ENCODE assay signal across 9 cellular contexts in the genomic region with DNA sequence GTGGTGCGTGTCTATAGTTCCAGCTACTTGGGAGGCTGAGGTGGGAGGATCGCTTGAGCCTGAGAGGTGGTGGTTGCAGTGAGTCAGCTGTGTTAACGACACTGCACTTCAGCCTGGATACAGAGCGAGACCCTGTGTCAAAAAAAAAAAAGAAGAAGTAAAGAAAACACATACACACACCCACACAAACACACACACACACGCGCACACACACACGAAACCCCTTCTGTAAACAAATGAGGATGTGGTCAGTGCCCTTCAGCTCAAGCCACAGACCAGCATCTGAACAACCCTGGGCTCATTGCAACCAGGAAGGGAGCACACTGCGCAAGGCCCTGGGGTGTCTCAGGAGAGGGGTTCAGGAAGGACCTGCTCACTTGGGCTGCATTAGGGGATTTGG. TPM values are rescaled to one million over a fixed set of nuclear protein-coding genes. Genes with fewer than 3 reads are reported as not detected.
DNase-seq lines count a peak whose midpoint lies in the region; ATAC-seq and TF ChIP-seq lines count a peak whose summit lies in the region.
"Had no signal": no experiment of that assay in that cellular context is flagged by ENCODE, and none has a peak within 500 bp of the region (broad histone marks: within the 10 kb centered on the region; RNA-seq: fewer than 3 reads in every experiment).

No MANE protein-coding gene starts in this region.

- POLR2A ChIA-PET in activated naive CD8-positive, alpha-beta T cell treated with anti-CD3 and anti-CD28 coated beads, Interleukin-2, amount 10 ng/mL, durations not matched to agents 7 days and 5 days (lab: Charles Lee): interaction anchor here (0.5 kb wide), 1 partner anchor 18 kb away, joined by 3 read pairs; no protein-coding TSS in a partner anchor

- H3K4me1 ChIP-seq in BE2C: peaks cover 8% of the 10 kb centered on the region

- H3K9me3 ChIP-seq in BE2C (no peaks in the 10 kb centered on the region), MG63 (no peaks in the 10 kb centered on the region)

- no peak for TF ChIP-seq CTCF in BE2C (IDR thresholded peaks at IDR 0.05; ENCODE audit: low read depth, low read length)

- H3K4me1 Mint-ChIP-seq in activated naive CD8-positive, alpha-beta T cell treated with anti-CD3 and anti-CD28 coated beads, Interleukin-2, amount 10 ng/mL, durations not matched to agents 7 days and 5 days: peaks cover 26% of the 10 kb centered on the region
- peaks cover 14% of the 10 kb centered on the region for H3K4me1 Mint-ChIP-seq in activated naive CD8-positive, alpha-beta T cell treated with anti-CD3 and anti-CD28 coated beads, Interleukin-2, amount 50 U/mL, for 24 hours
- H3K4me1 Mint-ChIP-seq in stimulated activated memory B cell treated with anti-CD40 and anti-IgM and Interleukin-4, amounts not matched to agents 10 μg/mL and 1 μg/mL and 100 μg/mL, for 72 hours: peaks cover 43% of the 10 kb centered on the region

- H3K27ac Mint-ChIP-seq in activated naive CD8-positive, alpha-beta T cell treated with anti-CD3 and anti-CD28 coated beads, Interleukin-2, amount 10 ng/mL, durations not matched to agents 7 days and 5 days: no peak overlapping the region
- H3K27ac Mint-ChIP-seq in activated naive CD8-positive, alpha-beta T cell treated with anti-CD3 and anti-CD28 coated beads, Interleukin-2, amount 50 U/mL, for 24 hours: no peak overlapping the region
- peak overlapping the region; percentile 21 for H3K27ac Mint-ChIP-seq in stimulated activated memory B cell treated with anti-CD40 and anti-IgM and Interleukin-4, amounts not matched to agents 10 μg/mL and 1 μg/mL and 100 μg/mL, for 72 hours

- H3K9me3 Mint-ChIP-seq in activated naive CD8-positive, alpha-beta T cell treated with anti-CD3 and anti-CD28 coated beads, Interleukin-2, amount 10 ng/mL, durations not matched to agents 7 days and 5 days: no peaks in the 10 kb centered on the region
- no peaks in the 10 kb centered on the region for H3K9me3 Mint-ChIP-seq in activated naive CD8-positive, alpha-beta T cell treated with anti-CD3 and anti-CD28 coated beads, Interleukin-2, amount 50 U/mL, for 24 hours
- no peaks in the 10 kb centered on the region for H3K9me3 Mint-ChIP-seq in stimulated activated memory B cell treated with anti-CD40 and anti-IgM and Interleukin-4, amounts not matched to agents 10 μg/mL and 1 μg/mL and 100 μg/mL, for 72 hours

- H3K27me3 ChIP-seq in BE2C: no peaks in the 10 kb centered on the region
- H3K27me3 ChIP-seq in MG63: no peaks in the 10 kb centered on the region

- no peak for DNase-seq in activated naive CD8-positive, alpha-beta T cell treated with anti-CD3 and anti-CD28 coated beads, Interleukin-2, amount 10 ng/mL, durations not matched to agents 7 days and 5 days
- DNase-seq in activated naive CD8-positive, alpha-beta T cell treated with anti-CD3 and anti-CD28 coated beads, Interleukin-2, amount 50 U/mL, for 24 hours: no peak
- peak; percentile 72 for DNase-seq in SIG-M5 treated with dmso at 0.1 percent for 504 hours (lab: John Stamatoyannopoulos, UW; ENCODE audit: unreplicated experiment)
- DNase-seq in BE2C: no peak
- DNase-seq in MG63: no peak
- DNase-seq in effector CD4-positive, alpha-beta T cell: no peak

- H3K4me3 Mint-ChIP-seq in activated naive CD8-positive, alpha-beta T cell treated with anti-CD3 and anti-CD28 coated beads, Interleukin-2, amount 10 ng/mL, durations not matched to agents 7 days and 5 days: peak overlapping the region; percentile 41
- H3K4me3 Mint-ChIP-seq in activated naive CD8-positive, alpha-beta T cell treated with anti-CD3 and anti-CD28 coated beads, Interleukin-2, amount 50 U/mL, for 24 hours: no peak overlapping the region
- H3K4me3 Mint-ChIP-seq in stimulated activated memory B cell treated with anti-CD40 and anti-IgM and Interleukin-4, amounts not matched to agents 10 μg/mL and 1 μg/mL and 100 μg/mL, for 72 hours: peak overlapping the region; percentile 61

- no peak overlapping the region for H3K4me3 ChIP-seq in BE2C (ENCODE audit: low read depth, low read length)
- no peak overlapping the region for H3K4me3 ChIP-seq in MG63
- H3K4me3 ChIP-seq: K562 had no signal

- no peaks in the 10 kb centered on the region for H3K36me3 Mint-ChIP-seq in activated naive CD8-positive, alpha-beta T cell treated with anti-CD3 and anti-CD28 coated beads, Interleukin-2, amount 10 ng/mL, durations not matched to agents 7 days and 5 days
- no peaks in the 10 kb centered on the region for H3K36me3 Mint-ChIP-seq in activated naive CD8-positive, alpha-beta T cell treated with anti-CD3 and anti-CD28 coated beads, Interleukin-2, amount 50 U/mL, for 24 hours (ENCODE audit: low read depth)
- H3K36me3 Mint-ChIP-seq in stimulated activated memory B cell treated with anti-CD40 and anti-IgM and Interleukin-4, amounts not matched to agents 10 μg/mL and 1 μg/mL and 100 μg/mL, for 72 hours: no peaks in the 10 kb centered on the region

- H3K27me3 Mint-ChIP-seq in activated naive CD8-positive, alpha-beta T cell treated with anti-CD3 and anti-CD28 coated beads, Interleukin-2, amount 10 ng/mL, durations not matched to agents 7 days and 5 days: peaks cover 37% of the 10 kb centered on the region
- H3K27me3 Mint-ChIP-seq in activated naive CD8-positive, alpha-beta T cell treated with anti-CD3 and anti-CD28 coated beads, Interleukin-2, amount 50 U/mL, for 24 hours: peaks cover 29% of the 10 kb centered on the region
- peaks cover 34% of the 10 kb centered on the region for H3K27me3 Mint-ChIP-seq in stimulated activated memory B cell treated with anti-CD40 and anti-IgM and Interleukin-4, amounts not matched to agents 10 μg/mL and 1 μg/mL and 100 μg/mL, for 72 hours

- H3K36me3 ChIP-seq in BE2C: no peaks in the 10 kb centered on the region
- H3K36me3 ChIP-seq in MG63: no peaks in the 10 kb centered on the region

- ATAC-seq in activated naive CD8-positive, alpha-beta T cell treated with anti-CD3 and anti-CD28 coated beads, Interleukin-2, amount 10 ng/mL, durations not matched to agents 7 days and 5 days (ENCODE audit: low read depth): no peak
- no peak for ATAC-seq in activated naive CD8-positive, alpha-beta T cell treated with anti-CD3 and anti-CD28 coated beads, Interleukin-2, amount 50 U/mL, for 24 hours
- peak; percentile 72 for ATAC-seq in HG02973 (IDR thresholded peaks at IDR 0.05; ENCODE audit: unreplicated experiment)
- peak; percentile 85 for ATAC-seq in stimulated activated memory B cell treated with anti-CD40 and anti-IgM and Interleukin-4, amounts not matched to agents 10 μg/mL and 1 μg/mL and 100 μg/mL, for 72 hours
- ATAC-seq: K562 had no signal

RNA-seq across cellular contexts. Expression of gene KCNF1, which starts 47.9 kb away (rescaled TPM):
- total RNA-seq in activated naive CD8-positive, alpha-beta T cell treated with anti-CD3 and anti-CD28 coated beads, Interleukin-2, amount 10 ng/mL, durations not matched to agents 7 days and 5 days: not detected
- polyA plus RNA-seq in BE2C (2012; ENCODE audit: insufficient read depth, insufficient read length, low read depth): not detected
- 1.3 and 6.8 TPM in 2 replicates for total RNA-seq in MG63 (2014; rRNA removed; shearing (Covaris generic); ENCODE audit: low replicate concordance)
- total RNA-seq: K562 had no signal
- polyA plus RNA-seq: K562 had no signal

RNA-seq across cellular contexts. Expression of gene PDIA6, which starts 51.3 kb away (rescaled TPM):
- 10 to 100 TPM; 76.0 to 77.4 TPM for total RNA-seq in activated naive CD8-positive, alpha-beta T cell treated with anti-CD3 and anti-CD28 coated beads, Interleukin-2, amount 10 ng/mL, durations not matched to agents 7 days and 5 days
- 187 TPM for polyA plus RNA-seq in BE2C (2012; ENCODE audit: insufficient read depth, insufficient read length, low read depth)
- 548 and 558 TPM in 2 replicates for total RNA-seq in MG63 (2014; rRNA removed; shearing (Covaris generic); ENCODE audit: low replicate concordance)

Comparison
In these comparisons a context has a peak if more than half of its experiments do, and no peak if none do; other contexts are left out.
1. ATAC-seq: peak in HG02973 (single experiment) and stimulated activated memory B cell treated with anti-CD40 and anti-IgM and Interleukin-4, amounts not matched to agents 10 μg/mL and 1 μg/mL and 100 μg/mL, for 72 hours (single experiment); none in activated naive CD8-positive, alpha-beta T cell treated with anti-CD3 and anti-CD28 coated beads, Interleukin-2, amount 10 ng/mL, durations not matched to agents 7 days and 5 days (single experiment) and activated naive CD8-positive, alpha-beta T cell treated with anti-CD3 and anti-CD28 coated beads, Interleukin-2, amount 50 U/mL, for 24 hours (single experiment).